Comparison of ENCODE assay signal across 12 cellular contexts in genomic region chr20:10667077-10667401, GRCh38. TPM values are rescaled to one million over a fixed set of nuclear protein-coding genes. Genes with fewer than 3 reads are reported as not detected.
DNase-seq lines count a peak whose midpoint lies in the region; ATAC-seq, FAIRE-seq and TF ChIP-seq lines count a peak whose summit lies in the region.
"Had no signal": no experiment of that assay in that cellular context is flagged by ENCODE, and none has a peak within 500 bp of the region (broad histone marks: within the 10 kb centered on the region; RNA-seq: fewer than 3 reads in every experiment).

No MANE protein-coding gene starts in this region.

- TF ChIP-seq CTCF in HEK293 (tag by site-specific recombination; IDR thresholded peaks at IDR 0.05) (no peak), brain microvascular endothelial cell (IDR thresholded peaks at IDR 0.05; ENCODE audit: low read depth, low read length, missing control alignments) (no peak)

- H3K36me3 ChIP-seq in HEK293 (ENCODE audit: control insufficient read depth in 2 of 2, insufficient read depth in 1 of 2, low read length in 2 of 2) = peaks cover 0 to 50% of the 10 kb centered on the region in 2 experiments; a peak in 2 of 3 replicates
- peaks cover 62% of the 10 kb centered on the region for H3K36me3 ChIP-seq in brain microvascular endothelial cell (replicated peaks)
- peaks cover 4% of the 10 kb centered on the region for H3K36me3 ChIP-seq in H7 (replicated peaks; ENCODE audit: control insufficient read depth, insufficient read depth, low read length)
- H3K36me3 ChIP-seq: BE2C had no signal

- H3K27me3 ChIP-seq in brain microvascular endothelial cell (replicated peaks) (no peaks in the 10 kb centered on the region), H7 (ENCODE audit: control insufficient read depth, insufficient read depth, low read length) (peaks cover 2% of the 10 kb centered on the region; the same call in 1 of the 2 replicates)

- FAIRE-seq in GM19239 (lab: Jason Lieb, UNC) = no peak

- ATAC-seq in left cardiac atrium = peak; percentile 18 to 23
- ATAC-seq in HG02973 (IDR thresholded peaks at IDR 0.05; ENCODE audit: unreplicated experiment) = no peak

- H3K4me1 ChIP-seq in HEK293 (ENCODE audit: control insufficient read depth, insufficient read depth, low read length) = peaks cover 39% of the 10 kb centered on the region
- H3K4me1 ChIP-seq: BE2C had no signal

- POLR2A ChIA-PET in HEK293 (lab: Yijun Ruan, JAX) = no interaction called here

- intact Hi-C loops in left cardiac atrium (cut with DNase I) = no loop called here

- CTCF ChIA-PET in HEK293 (lab: Yijun Ruan, JAX) = interaction anchor here (0.7 kb wide), 1 partner anchor 1930 kb away, joined by 4 read pairs; no protein-coding TSS in a partner anchor

- H3K27ac ChIP-seq in HEK293 (ENCODE audit: extremely low read depth, low read depth, low read length) = no peak overlapping the region
- peak overlapping the region; percentile 79 for H3K27ac ChIP-seq in brain microvascular endothelial cell

- DNase-seq in brain microvascular endothelial cell (no peak), left cardiac atrium (peak; percentile 83), pulmonary artery endothelial cell (ENCODE audit: low read depth, low spot score) (peak; percentile 54), iPS-NIHi7 (ENCODE audit: extremely low spot score) (no peak), GM19239 (ENCODE audit: insufficient read length, low spot score) (no peak), H7 (no peak)
- DNase-seq: activated CD4-positive, alpha-beta T cell treated with anti-CD3 and anti-CD28 coated beads for 4 hours; BE2C; NCI-H2081; SHP77 had no signal

- no peaks in the 10 kb centered on the region for H3K9me3 ChIP-seq in HEK293 (ENCODE audit: control insufficient read depth, insufficient read depth, low read depth, low read length)
- H3K9me3 ChIP-seq: BE2C had no signal

- H3K4me3 ChIP-seq in HEK293 (ENCODE audit: low read depth, low read length) (no peak overlapping the region), brain microvascular endothelial cell (ENCODE audit: low read depth, low read length) (no peak overlapping the region), H7 (ENCODE audit: insufficient read depth, low read depth, low read length) (no peak overlapping the region)

- in situ Hi-C loops in brain microvascular endothelial cell (cut with HindIII; ENCODE audit: low pct_ligation_motif_present, low sequenced_read_pairs) = no loop called here

TF ChIP-seq in HEK293, 187 proteins besides CTCF, POLR2A, EP300 and RAD21:
- TF ChIP-seq SCRT2 (tag by site-specific recombination; IDR thresholded peaks at IDR 0.05) = peak; percentile 29
- TF ChIP-seq ZNF391 (tag by site-specific recombination; IDR thresholded peaks at IDR 0.05; ENCODE audit: borderline replicate concordance, low read depth) = no peak

RNA-seq across cellular contexts. Expression of gene JAG1, which starts 6.8 kb away (rescaled TPM):
- 10 to 100 TPM; 32.4 to 42.3 TPM for total RNA-seq in left cardiac atrium
- total RNA-seq in pulmonary artery endothelial cell = 81.8 and 93.1 TPM in 2 replicates
- total RNA-seq in H7 (2014; rRNA removed; shearing (Covaris generic)) = 21.9 and 30.0 TPM in 2 replicates

Comparison
In these comparisons a context has a peak if more than half of its experiments do, and no peak if none do; other contexts are left out.
1. DNase-seq: peak in left cardiac atrium (single experiment) and pulmonary artery endothelial cell (single experiment); none in brain microvascular endothelial cell (single experiment), iPS-NIHi7 (single experiment), GM19239 (single experiment) and H7 (single experiment).